8 cellular contexts compared by ENCODE assay signal in the genomic region with DNA sequence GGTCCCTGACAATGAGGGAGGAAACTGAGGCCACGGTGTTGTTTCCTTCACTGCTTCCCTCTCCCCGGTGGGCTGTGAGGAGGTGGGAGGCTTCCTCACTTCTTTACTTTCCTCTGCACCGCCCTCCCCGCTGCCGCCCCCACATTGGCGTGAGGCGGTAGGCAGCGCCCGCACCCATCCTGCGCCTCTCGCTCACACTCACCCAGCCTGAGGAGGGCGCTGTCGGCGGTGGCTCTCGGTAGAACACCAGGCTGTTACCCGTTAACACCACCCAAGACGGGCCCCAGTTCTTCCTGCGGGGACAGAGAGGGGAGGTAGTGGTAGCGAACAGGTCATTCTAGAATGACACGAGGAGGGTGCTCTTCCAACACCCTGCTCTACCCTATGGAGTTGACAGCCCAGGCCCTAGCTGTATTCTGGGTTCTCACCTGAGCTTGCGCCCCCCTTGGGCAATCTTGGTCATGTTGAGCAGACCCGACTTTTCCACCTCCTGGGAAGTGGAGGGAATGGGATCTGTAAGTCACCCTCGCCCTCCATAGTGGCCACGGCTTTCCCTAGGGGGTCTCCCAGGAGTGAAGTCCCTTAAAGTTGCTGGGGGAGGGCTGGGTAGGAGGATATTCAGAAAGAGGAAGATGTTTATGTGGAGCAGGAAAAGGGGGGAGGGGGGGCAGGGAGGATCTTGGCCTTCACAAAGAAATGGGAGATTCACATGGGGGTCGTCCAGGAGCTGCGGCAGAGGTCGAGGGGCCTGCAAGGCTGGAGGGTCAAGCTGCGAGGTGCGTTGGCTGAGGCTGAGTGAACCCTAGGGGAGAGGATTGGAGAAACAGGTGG. TPM values are rescaled to one million over a fixed set of nuclear protein-coding genes. Genes with fewer than 3 reads are reported as not detected.
DNase-seq lines count a peak whose midpoint lies in the region; ATAC-seq and TF ChIP-seq lines count a peak whose summit lies in the region.

No MANE protein-coding gene starts in this region.

- H3K27me3 ChIP-seq in A673 (replicated peaks; ENCODE audit: insufficient read depth, low read depth, low read length, poor library complexity) = peaks cover 29% of the 10 kb centered on the region
- H3K27me3 ChIP-seq in muscle layer of colon (ENCODE audit: control insufficient read depth in 1 of 2, insufficient read depth in 2 of 2, low read length in 2 of 2) = peaks cover 22 to 48% of the 10 kb centered on the region in 2 donors

- POLR2A ChIA-PET in A673 (lab: Charles Lee; ENCODE audit: low non-redundant PET) = no interaction called here

- BruUV-seq in A673 (replicated peaks; lab: Mats Ljungman, UMichigan) = no TSS peak

- peak overlapping the region; percentile 96 for H3K4me3 Mint-ChIP-seq in T-helper 1 cell treated with Interleukin-12 subunit alpha and Interleukin-12 subunit beta and Interleukin-4 antibody, amounts not matched to agents 30 μg/mL and 1 μg/mL, for 36 hours

- H3K36me3 ChIP-seq in A673 (ENCODE audit: insufficient read depth, low read length, poor library complexity, severe bottlenecking) = no peaks in the 10 kb centered on the region
- no peaks in the 10 kb centered on the region for H3K36me3 ChIP-seq in muscle layer of colon (ENCODE audit: insufficient read depth, low read length)

- peak; percentile 47 for TF ChIP-seq CTCF in A673 (conservative IDR thresholded peaks at IDR 0.05; ENCODE audit: low read depth, low read length)

- H3K27ac ChIP-seq in A673 (ENCODE audit: low read depth, low read length, poor library complexity, severe bottlenecking) = no peak overlapping the region
- peak overlapping the region; percentile 54 for H3K27ac ChIP-seq in caudate nucleus (ENCODE audit: low read depth, low read length)
- H3K27ac ChIP-seq in muscle layer of colon (ENCODE audit: low read depth, low read length) = no peak overlapping the region
- H3K27ac ChIP-seq in substantia nigra (ENCODE audit: low read depth, low read length, poor library complexity, severe bottlenecking) = peak overlapping the region; percentile 45

- no peaks in the 10 kb centered on the region for H3K27me3 Mint-ChIP-seq in T-helper 1 cell treated with Interleukin-12 subunit alpha and Interleukin-12 subunit beta and Interleukin-4 antibody, amounts not matched to agents 30 μg/mL and 1 μg/mL, for 36 hours (ENCODE audit: low read depth)

- CTCF ChIA-PET in A673 (lab: Charles Lee) = no interaction called here

- peaks cover 59% of the 10 kb centered on the region for H3K4me1 Mint-ChIP-seq in T-helper 1 cell treated with Interleukin-12 subunit alpha and Interleukin-12 subunit beta and Interleukin-4 antibody, amounts not matched to agents 30 μg/mL and 1 μg/mL, for 36 hours (ENCODE audit: low read depth)

- H3K9me3 ChIP-seq in A673 (ENCODE audit: low read depth, low read length, poor library complexity, severe bottlenecking) = no peaks in the 10 kb centered on the region
- H3K9me3 ChIP-seq in muscle layer of colon (ENCODE audit: low read length) = no peaks in the 10 kb centered on the region

- H3K9ac ChIP-seq in muscle layer of colon (ENCODE audit: low read length) = no peak overlapping the region

- ATAC-seq in GM21381 (IDR thresholded peaks at IDR 0.05; ENCODE audit: unreplicated experiment) = peak; percentile 36

- DNase-seq in A673 (ENCODE audit: low spot score) (no peak), caudate nucleus (lab: John Stamatoyannopoulos, UW) (no peak), substantia nigra (lab: John Stamatoyannopoulos, UW) (peak in 2 of 49 donors; percentile 19 to 28), NK-92 (lab: John Stamatoyannopoulos, UW; ENCODE audit: unreplicated experiment) (no peak), superior temporal gyrus (ENCODE audit: extremely low spot score) (no peak)

- no peaks in the 10 kb centered on the region for H3K9me3 Mint-ChIP-seq in T-helper 1 cell treated with Interleukin-12 subunit alpha and Interleukin-12 subunit beta and Interleukin-4 antibody, amounts not matched to agents 30 μg/mL and 1 μg/mL, for 36 hours

- peak overlapping the region; percentile 27 for H3K4me3 ChIP-seq in A673 (ENCODE audit: low read depth, low read length, poor library complexity, severe bottlenecking)
- H3K4me3 ChIP-seq in muscle layer of colon (ENCODE audit: low read depth in 1 of 2, low read length in 2 of 2) = peak overlapping the region; percentile 56 to 62

- peak overlapping the region; percentile 98 for H3K27ac Mint-ChIP-seq in T-helper 1 cell treated with Interleukin-12 subunit alpha and Interleukin-12 subunit beta and Interleukin-4 antibody, amounts not matched to agents 30 μg/mL and 1 μg/mL, for 36 hours

- intact Hi-C loops in A673 (cut with micrococcal nuclease; ENCODE audit: unreplicated experiment) = no loop called here

- H3K36me3 Mint-ChIP-seq in T-helper 1 cell treated with Interleukin-12 subunit alpha and Interleukin-12 subunit beta and Interleukin-4 antibody, amounts not matched to agents 30 μg/mL and 1 μg/mL, for 36 hours (ENCODE audit: low read depth) = peaks cover 41% of the 10 kb centered on the region

- H3K4me1 ChIP-seq in A673 (ENCODE audit: insufficient read depth, low read length, poor library complexity, severe bottlenecking) (no peaks in the 10 kb centered on the region), muscle layer of colon (ENCODE audit: insufficient read depth, low read length) (peaks cover 6% of the 10 kb centered on the region)

RNA-seq across cellular contexts. Expression of a gene that starts 3.3 kb away (rescaled TPM):
- 0.52 and 0.87 TPM in 2 replicates for total RNA-seq in A673 (2021)

RNA-seq across cellular contexts. Expression of a gene that starts 11.5 kb away (rescaled TPM):
- 467 and 504 TPM in 2 replicates for total RNA-seq in A673 (2021)

RNA-seq across cellular contexts. Expression of a gene that starts 16.8 kb away (rescaled TPM):
- 22.4 and 22.6 TPM in 2 replicates for total RNA-seq in A673 (2021)

RNA-seq across cellular contexts. Expression of a gene that starts 21.3 kb away (rescaled TPM):
- total RNA-seq in A673 (2021) = 0.62 and 0.94 TPM in 2 replicates

RNA-seq across cellular contexts. Expression of a gene that starts 41.8 kb away (rescaled TPM):
- not detected in 2 replicates for total RNA-seq in A673 (2021)

Comparison
In these comparisons a context has a peak if more than half of its experiments do, and no peak if none do; other contexts are left out.
1. H3K27ac ChIP-seq: peak in caudate nucleus (single experiment) and substantia nigra (single experiment); none in A673 (single experiment) and muscle layer of colon (single experiment).